25 cellular contexts compared by ENCODE assay signal in the genomic region with DNA sequence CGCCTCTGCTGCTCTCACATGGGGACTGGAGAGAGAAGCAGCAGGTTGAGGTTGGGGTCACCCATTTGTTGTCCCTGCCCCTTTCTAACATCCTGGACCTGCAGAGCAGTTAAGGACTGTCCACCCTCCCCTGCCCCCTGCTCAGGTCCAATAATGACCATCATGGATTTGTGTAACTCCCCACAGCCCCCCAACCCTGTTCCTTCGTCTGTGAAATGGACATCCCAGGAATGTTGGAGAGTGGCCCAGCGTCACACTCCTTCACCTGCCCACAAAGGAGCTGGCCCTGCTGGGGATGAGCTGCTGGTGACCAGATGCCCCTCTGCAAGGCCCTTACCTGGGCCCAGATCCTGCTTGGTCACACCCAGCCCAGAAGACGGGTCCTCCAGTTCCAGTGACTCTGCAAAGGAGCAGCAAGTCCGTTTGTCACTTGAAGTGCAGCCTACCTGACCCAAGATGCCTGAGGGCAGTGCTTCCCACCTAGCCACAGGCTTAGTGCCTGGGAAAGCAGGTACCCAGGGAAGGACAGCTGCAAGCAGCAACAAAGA. TPM values are rescaled to one million over a fixed set of nuclear protein-coding genes. Genes with fewer than 3 reads are reported as not detected.
A peak's percentile ranks its signal among the peaks of the same experiment; 100 is the strongest.
DNase-seq lines count a peak whose midpoint lies in the region; ATAC-seq, FAIRE-seq and TF ChIP-seq lines count a peak whose summit lies in the region.
"Had no signal": no experiment of that assay in that cellular context is flagged by ENCODE, and none has a peak within 500 bp of the region (broad histone marks: within the 10 kb centered on the region; RNA-seq: fewer than 3 reads in every experiment).

No MANE protein-coding gene starts in this region.

- no peak for DNase-seq in activated CD4-positive, alpha-beta memory T cell treated with anti-CD3 and anti-CD28 coated beads, Interleukin-2, amount 10 ng/mL, durations not matched to agents 7 days and 5 days
- DNase-seq in activated CD4-positive, alpha-beta memory T cell treated with anti-CD3 and anti-CD28 coated beads for 36 hours: no peak
- DNase-seq in GM19239 (ENCODE audit: insufficient read length, low spot score) (no peak), erythroblast (lab: John Stamatoyannopoulos, UW) (no peak), activated T-cell treated with anti-CD3 and anti-CD28 coated beads for 4 hours (no peak)
- DNase-seq in stimulated activated effector memory CD8-positive, alpha-beta T cell treated with anti-CD3 and anti-CD28 coated beads, Interleukin-12 subunit alpha, Interleukin-12 subunit beta, amount 100 ng/mL, for 72 hours (ENCODE audit: low spot score in 2 of 2): no peak
- DNase-seq: 8988T; activated naive CD4-positive, alpha-beta T cell treated with Interleukin-2 at 50 U/mL for 16 hours; C1 segment of cervical spinal cord; cortex of kidney; foreskin fibroblast; hypothalamus; islet precursor cell; mesenchymal stem cell; naive thymus-derived CD4-positive, alpha-beta T cell; NCI-H1048; NCI-H2029 treated with DMSO at 0.1 percent for 48 hours; NCI-H446 treated with DMSO at 0.1 percent for 48 hours; NK-92 treated with Interleukin-12 subunit alpha and Interleukin-12 subunit beta, amount 100 ng/mL, for 24 hours; sigmoid colon; SK-N-SH; stomach had no signal

- no peak overlapping the region for H3K4me3 Mint-ChIP-seq in activated CD4-positive, alpha-beta memory T cell treated with anti-CD3 and anti-CD28 coated beads, Interleukin-2, amount 10 ng/mL, durations not matched to agents 7 days and 5 days
- H3K4me3 Mint-ChIP-seq in activated CD4-positive, alpha-beta memory T cell treated with anti-CD3 and anti-CD28 coated beads for 36 hours: no peak overlapping the region
- H3K4me3 Mint-ChIP-seq in stimulated activated effector memory CD8-positive, alpha-beta T cell treated with anti-CD3 and anti-CD28 coated beads, Interleukin-12 subunit alpha, Interleukin-12 subunit beta, amount 100 ng/mL, for 72 hours: no peak overlapping the region
- H3K4me3 Mint-ChIP-seq: naive thymus-derived CD4-positive, alpha-beta T cell; type B pancreatic cell had no signal

- CTCF ChIA-PET in activated CD4-positive, alpha-beta memory T cell treated with anti-CD3 and anti-CD28 coated beads, Interleukin-2, amount 10 ng/mL, durations not matched to agents 7 days and 5 days (lab: Charles Lee): no interaction called here
- CTCF ChIA-PET in activated CD4-positive, alpha-beta memory T cell treated with anti-CD3 and anti-CD28 coated beads for 36 hours (lab: Charles Lee): interaction anchor here (1.5 kb wide), 1 partner anchor 34 kb away, joined by 4 read pairs; no protein-coding TSS in a partner anchor

- peaks cover 70% of the 10 kb centered on the region for H3K36me3 Mint-ChIP-seq in activated CD4-positive, alpha-beta memory T cell treated with anti-CD3 and anti-CD28 coated beads, Interleukin-2, amount 10 ng/mL, durations not matched to agents 7 days and 5 days (ENCODE audit: low read depth)
- H3K36me3 Mint-ChIP-seq in activated CD4-positive, alpha-beta memory T cell treated with anti-CD3 and anti-CD28 coated beads for 36 hours: peaks cover 45% of the 10 kb centered on the region
- peaks cover 99% of the 10 kb centered on the region for H3K36me3 Mint-ChIP-seq in stimulated activated effector memory CD8-positive, alpha-beta T cell treated with anti-CD3 and anti-CD28 coated beads, Interleukin-12 subunit alpha, Interleukin-12 subunit beta, amount 100 ng/mL, for 72 hours

- no peak for TF ChIP-seq POLR2A in erythroblast (IDR thresholded peaks at IDR 0.05; ENCODE audit: low read length)

- no peak for ATAC-seq in stimulated activated effector memory CD8-positive, alpha-beta T cell treated with anti-CD3 and anti-CD28 coated beads, Interleukin-12 subunit alpha, Interleukin-12 subunit beta, amount 100 ng/mL, for 72 hours
- no peak for ATAC-seq in GM18858 (IDR thresholded peaks at IDR 0.05; ENCODE audit: unreplicated experiment)
- ATAC-seq: naive thymus-derived CD4-positive, alpha-beta T cell had no signal

- intact Hi-C loops in activated CD4-positive, alpha-beta memory T cell treated with anti-CD3 and anti-CD28 coated beads for 36 hours (cut with micrococcal nuclease): no loop called here

- H3K27ac Mint-ChIP-seq in activated CD4-positive, alpha-beta memory T cell treated with anti-CD3 and anti-CD28 coated beads, Interleukin-2, amount 10 ng/mL, durations not matched to agents 7 days and 5 days: peak overlapping the region; percentile 72
- H3K27ac Mint-ChIP-seq in activated CD4-positive, alpha-beta memory T cell treated with anti-CD3 and anti-CD28 coated beads for 36 hours: no peak overlapping the region
- H3K27ac Mint-ChIP-seq in stimulated activated effector memory CD8-positive, alpha-beta T cell treated with anti-CD3 and anti-CD28 coated beads, Interleukin-12 subunit alpha, Interleukin-12 subunit beta, amount 100 ng/mL, for 72 hours: peak overlapping the region; percentile 85
- H3K27ac Mint-ChIP-seq: type B pancreatic cell had no signal

- peaks cover 2% of the 10 kb centered on the region for H3K4me1 Mint-ChIP-seq in activated CD4-positive, alpha-beta memory T cell treated with anti-CD3 and anti-CD28 coated beads, Interleukin-2, amount 10 ng/mL, durations not matched to agents 7 days and 5 days
- H3K4me1 Mint-ChIP-seq in activated CD4-positive, alpha-beta memory T cell treated with anti-CD3 and anti-CD28 coated beads for 36 hours (ENCODE audit: low read depth): no peaks in the 10 kb centered on the region
- H3K4me1 Mint-ChIP-seq in stimulated activated effector memory CD8-positive, alpha-beta T cell treated with anti-CD3 and anti-CD28 coated beads, Interleukin-12 subunit alpha, Interleukin-12 subunit beta, amount 100 ng/mL, for 72 hours: peaks cover 39% of the 10 kb centered on the region

- FAIRE-seq in GM19239 (lab: Jason Lieb, UNC): peak; percentile 26

- POLR2A ChIA-PET in activated CD4-positive, alpha-beta memory T cell treated with anti-CD3 and anti-CD28 coated beads, Interleukin-2, amount 10 ng/mL, durations not matched to agents 7 days and 5 days (lab: Charles Lee): interaction anchor here (0.6 to 6.4 kb wide), 3 partner anchors 9 to 34 kb away, joined by 3 to 74 read pairs (median 3); a partner anchor contains a TSS
- POLR2A ChIA-PET in activated CD4-positive, alpha-beta memory T cell treated with anti-CD3 and anti-CD28 coated beads for 36 hours (lab: Charles Lee): interaction anchor here (0.6 to 1.7 kb wide), 3 partner anchors 8 to 925 kb away, joined by 3 to 6 read pairs (median 4); no protein-coding TSS in a partner anchor

- H3K27me3 Mint-ChIP-seq in activated CD4-positive, alpha-beta memory T cell treated with anti-CD3 and anti-CD28 coated beads, Interleukin-2, amount 10 ng/mL, durations not matched to agents 7 days and 5 days: no peaks in the 10 kb centered on the region
- no peaks in the 10 kb centered on the region for H3K27me3 Mint-ChIP-seq in activated CD4-positive, alpha-beta memory T cell treated with anti-CD3 and anti-CD28 coated beads for 36 hours
- H3K27me3 Mint-ChIP-seq: naive thymus-derived CD4-positive, alpha-beta T cell; type B pancreatic cell had no signal

- peak overlapping the region; percentile 90 for H3K27ac ChIP-seq in angular gyrus (ENCODE audit: low read depth, low read length)
- H3K27ac ChIP-seq: sigmoid colon, stomach had no signal

- H3K9me3 Mint-ChIP-seq in activated CD4-positive, alpha-beta memory T cell treated with anti-CD3 and anti-CD28 coated beads, Interleukin-2, amount 10 ng/mL, durations not matched to agents 7 days and 5 days: no peaks in the 10 kb centered on the region
- H3K9me3 Mint-ChIP-seq in activated CD4-positive, alpha-beta memory T cell treated with anti-CD3 and anti-CD28 coated beads for 36 hours: no peaks in the 10 kb centered on the region
- H3K9me3 Mint-ChIP-seq in stimulated activated effector memory CD8-positive, alpha-beta T cell treated with anti-CD3 and anti-CD28 coated beads, Interleukin-12 subunit alpha, Interleukin-12 subunit beta, amount 100 ng/mL, for 72 hours: no peaks in the 10 kb centered on the region
- H3K9me3 Mint-ChIP-seq: naive thymus-derived CD4-positive, alpha-beta T cell; type B pancreatic cell had no signal

RNA-seq across cellular contexts. Expression of a gene that starts 10.4 kb away (rescaled TPM):
- total RNA-seq in activated CD4-positive, alpha-beta memory T cell treated with anti-CD3 and anti-CD28 coated beads, Interleukin-2, amount 10 ng/mL, durations not matched to agents 7 days and 5 days: 1,000 to 10,000 TPM; 1,158 to 1,180 TPM
- 100 to 1,000 TPM; 251 to 254 TPM for total RNA-seq in activated CD4-positive, alpha-beta memory T cell treated with anti-CD3 and anti-CD28 coated beads for 36 hours

RNA-seq across cellular contexts. Expression of a gene that starts 44.8 kb away (rescaled TPM):
- 10 to 100 TPM; 52.8 to 53.0 TPM for total RNA-seq in activated CD4-positive, alpha-beta memory T cell treated with anti-CD3 and anti-CD28 coated beads, Interleukin-2, amount 10 ng/mL, durations not matched to agents 7 days and 5 days
- 10 to 100 TPM; 91.3 to 95.0 TPM for total RNA-seq in activated CD4-positive, alpha-beta memory T cell treated with anti-CD3 and anti-CD28 coated beads for 36 hours

RNA-seq across cellular contexts. Expression of a gene that starts 47.2 kb away (rescaled TPM):
- total RNA-seq in activated CD4-positive, alpha-beta memory T cell treated with anti-CD3 and anti-CD28 coated beads, Interleukin-2, amount 10 ng/mL, durations not matched to agents 7 days and 5 days: 1,000 to 10,000 TPM; 2,316 to 2,367 TPM
- total RNA-seq in activated CD4-positive, alpha-beta memory T cell treated with anti-CD3 and anti-CD28 coated beads for 36 hours: 1,000 to 10,000 TPM; 3,748 to 3,882 TPM

Comparison
In these comparisons a context has a peak if more than half of its experiments do, and no peak if none do; other contexts are left out.
1. RNA of a gene that starts 10.4 kb away (total RNA-seq): 1,158 to 1,180 TPM in activated CD4-positive, alpha-beta memory T cell treated with anti-CD3 and anti-CD28 coated beads, Interleukin-2, amount 10 ng/mL, durations not matched to agents 7 days and 5 days; 251 to 254 TPM in activated CD4-positive, alpha-beta memory T cell treated with anti-CD3 and anti-CD28 coated beads for 36 hours; every median in the first group is over 4 times any median in the second.